In the genomic region with DNA sequence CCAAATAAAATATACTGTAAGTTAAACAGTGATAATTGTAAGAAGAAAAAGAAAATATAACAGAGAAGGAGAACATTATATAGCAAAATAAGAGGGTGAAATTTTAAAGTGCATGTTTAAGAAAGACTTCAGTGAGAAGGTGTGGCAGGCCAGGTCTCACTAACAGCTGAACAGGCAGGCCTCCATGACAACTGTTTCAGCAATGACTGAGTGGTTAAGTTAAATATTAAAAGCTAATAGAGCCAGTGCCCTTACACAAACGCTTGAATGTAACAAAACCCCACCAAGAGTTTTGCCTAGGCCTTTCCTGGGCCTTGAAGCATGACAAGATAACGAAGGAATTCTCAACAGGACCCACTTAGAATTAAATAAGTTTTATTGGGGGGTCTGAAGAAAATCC, we compare ENCODE assay signal across 27 cellular contexts. TPM values are rescaled to one million over a fixed set of nuclear protein-coding genes. Genes with fewer than 3 reads are reported as not detected.
DNase-seq lines count a peak whose midpoint lies in the region; ATAC-seq, FAIRE-seq and TF ChIP-seq lines count a peak whose summit lies in the region.
"Had no signal": no experiment of that assay in that cellular context is flagged by ENCODE, and none has a peak within 500 bp of the region (broad histone marks: within the 10 kb centered on the region; RNA-seq: fewer than 3 reads in every experiment).

No MANE protein-coding gene starts in this region.

- H3K27me3 ChIP-seq in HepG2 (ENCODE audit: control insufficient read depth in 1 of 2, insufficient read depth in 2 of 2, low read length in 2 of 2) (no peaks in the 10 kb centered on the region), right lobe of liver (no peaks in the 10 kb centered on the region), small intestine (ENCODE audit: control insufficient read depth in 2 of 2, insufficient read depth in 2 of 2, low read length in 2 of 2) (no peaks in the 10 kb centered on the region)
- H3K27me3 ChIP-seq: BLaER1 had no signal

- no peak overlapping the region for H2AFZ ChIP-seq in HepG2 (ENCODE audit: low read length)
- H2AFZ ChIP-seq: PC-9 had no signal

- H4K20me1 ChIP-seq in HepG2 (ENCODE audit: insufficient read depth, low read length): no peaks in the 10 kb centered on the region
- H4K20me1 ChIP-seq: BLaER1 had no signal

- TF ChIP-seq CTCF in HepG2 (CRISPR knock-in tag; IDR thresholded peaks at IDR 0.05) (no peak), right lobe of liver (IDR thresholded peaks at IDR 0.05) (no peak)

- H3K27ac ChIP-seq in HepG2 (ENCODE audit: extremely low read length, insufficient read depth, low read length) (no peak overlapping the region), right lobe of liver (no peak overlapping the region), small intestine (ENCODE audit: low read depth in 1 of 2, low read length in 1 of 2) (no peak overlapping the region), caudate nucleus (ENCODE audit: low read depth, low read length) (no peak overlapping the region)
- H3K27ac ChIP-seq: BLaER1, PC-9 had no signal

- no peak overlapping the region for H3K9ac ChIP-seq in HepG2 (ENCODE audit: insufficient read depth, low read depth, low read length)
- H3K9ac ChIP-seq: BLaER1 had no signal

- no peaks in the 10 kb centered on the region for H3K79me2 ChIP-seq in HepG2 (ENCODE audit: insufficient read depth, low read length)

- H3K4me3 ChIP-seq in HepG2 (replicated peaks in 1 of 3; ENCODE audit: insufficient read depth in 1 of 3, low read depth in 2 of 3, low read length in 3 of 3): no peak overlapping the region
- H3K4me3 ChIP-seq in right lobe of liver: no peak overlapping the region
- H3K4me3 ChIP-seq in small intestine (ENCODE audit: low read depth in 1 of 2, low read length in 2 of 2): no peak overlapping the region
- H3K4me3 ChIP-seq: BLaER1, PC-9 had no signal

- 7% methylated on average over 2 of the region's 2 CpGs for WGBS in HepG2 (ENCODE audit: low lambda C conversion rate)
- WGBS in right lobe of liver (ENCODE audit: insufficient coverage, low coverage, low lambda C conversion rate, missing lambda C conversion rate): 37% methylated on average over 2 of the region's 2 CpGs
- WGBS in small intestine, 3 donors: 43 to 58% (median 58%) methylated on average over 2 of the region's 2 CpGs

- no peak for TF ChIP-seq RAD21 in HepG2 (CRISPR knock-in tag; IDR thresholded peaks at IDR 0.05)

- no peak for TF ChIP-seq POLR2A in HepG2 (IDR thresholded peaks at IDR 0.05; ENCODE audit: insufficient read depth in 1 of 2, low read depth in 2 of 2, low read length in 2 of 2)
- TF ChIP-seq POLR2A in right lobe of liver (IDR thresholded peaks at IDR 0.05): no peak

- FAIRE-seq in HepG2 (lab: Jason Lieb, UNC): no peak
- FAIRE-seq in small intestine (lab: Jason Lieb, UNC): no peak
- FAIRE-seq: D721Med, G401.6 had no signal

- no peak overlapping the region for H3K4me2 ChIP-seq in HepG2 (ENCODE audit: low read depth, low read length)
- H3K4me2 ChIP-seq: BLaER1, PC-9 had no signal

- intact Hi-C loops in HepG2 (cut with micrococcal nuclease; ENCODE audit: unreplicated experiment) (no loop called here), right lobe of liver (cut with DNase I) (no loop called here)

- no peaks in the 10 kb centered on the region for H3K36me3 ChIP-seq in HepG2 (replicated peaks in 1 of 2; ENCODE audit: control insufficient read depth in 1 of 2, insufficient read depth in 2 of 2, low read length in 2 of 2)
- no peaks in the 10 kb centered on the region for H3K36me3 ChIP-seq in right lobe of liver
- no peaks in the 10 kb centered on the region for H3K36me3 ChIP-seq in small intestine (ENCODE audit: control insufficient read depth in 2 of 2, insufficient read depth in 2 of 2, low read length in 2 of 2)
- H3K36me3 ChIP-seq: BLaER1 had no signal

- TF ChIP-seq EP300 in HepG2 (IDR thresholded peaks at IDR 0.05; ENCODE audit: low read depth in 2 of 2, low read length in 2 of 2) (no peak), HepG2 (CRISPR knock-in tag; IDR thresholded peaks at IDR 0.05; ENCODE audit: borderline replicate concordance) (no peak)

- CTCF ChIA-PET in HepG2 (lab: Yijun Ruan, JAX; ENCODE audit: low intra/inter-chr PET ratio, low total read pairs): no interaction called here

- no TSS peak for BruUV-seq in HepG2 (replicated peaks; lab: Mats Ljungman, UMichigan)

- ATAC-seq in HepG2 (no peak), right lobe of liver (no peak)

- POLR2A ChIA-PET in HepG2 (lab: Yijun Ruan, JAX): interaction anchor here (1.1 to 1.3 kb wide), 2 partner anchors 75 to 78 kb away, joined by 3 read pairs; partner anchors contain the start of gene SFR1

- DNase-seq in HepG2 (ENCODE audit: low spot score) (peak; percentile 5), right lobe of liver (no peak), glomerular visceral epithelial cell (ENCODE audit: extremely low spot score) (peak; percentile 50), left kidney (ENCODE audit: low read depth, low spot score) (peak; percentile 57), small intestine (peak; percentile 10), NK-92 (lab: John Stamatoyannopoulos, UW; ENCODE audit: unreplicated experiment) (no peak), caudate nucleus (lab: John Stamatoyannopoulos, UW) (no peak)
- no peak for DNase-seq in stimulated activated CD8-positive, alpha-beta memory T cell treated with anti-CD3 and anti-CD28 coated beads, Interleukin-4, amount 100 ng/mL, for 48 hours
- DNase-seq: 8988T; CD4-positive, CD25-positive, alpha-beta regulatory T cell; GOT3; HCEC 1CT; Karpas-422; NCI-H1092; NCI-H1417 treated with DMSO at 0.1 percent for 48 hours; NCI-H187; NCI-H2081 treated with DMSO at 0.1 percent for 48 hours; NCI-H2171 treated with DMSO at 0.1 percent for 48 hours; NCI-H446; NCI-H524 treated with DMSO at 0.1 percent for 48 hours; NCI-H82; PC-9; Right ventricle myocardium superior; RPMI8226 had no signal

- H3K4me1 ChIP-seq in HepG2 (ENCODE audit: insufficient read depth, low read length) (peaks cover 18% of the 10 kb centered on the region), right lobe of liver (no peaks in the 10 kb centered on the region), small intestine (ENCODE audit: control insufficient read depth in 2 of 2, insufficient read depth in 1 of 2, low read depth in 1 of 2, low read length in 1 of 2) (no peaks in the 10 kb centered on the region)
- H3K4me1 ChIP-seq: BLaER1 had no signal

- in situ Hi-C loops in HepG2 (cut with HindIII; ENCODE audit: extremely low pct_ligation_motif_present, low pct_unique_long_range_greater_than_20kb): no loop called here

- H3K9me3 ChIP-seq in HepG2 (ENCODE audit: low read length) (no peaks in the 10 kb centered on the region), right lobe of liver (no peaks in the 10 kb centered on the region), small intestine (ENCODE audit: control insufficient read depth, low read depth) (no peaks in the 10 kb centered on the region)
- H3K9me3 ChIP-seq: BLaER1 had no signal

RNA-seq across cellular contexts. Expression of gene CFAP43, which starts 32.6 kb away (rescaled TPM):
- total RNA-seq in HepG2 (2016; rRNA removed; fragmentation: Illumina TruSeq; extraction: Trizol) (0.24 and 0.46 TPM in 2 replicates), right lobe of liver (under 1 TPM in 5 of 6 experiments, not detected in 1; 0.11 to 0.34 (median 0.20) TPM)
- total RNA-seq in HepG2 (2016; cell fraction: cytosol; rRNA removed; fragmentation: Illumina TruSeq; extraction: Trizol; ENCODE audit: low read depth): 0.40 and 0.53 TPM in 2 replicates
- 0.65 and 0.67 TPM in 2 replicates for total RNA-seq in HepG2 (2016; cell fraction: insoluble cytoplasmic fraction; rRNA removed; fragmentation: Illumina TruSeq; extraction: Trizol)
- total RNA-seq in HepG2 (2016; cell fraction: membrane; rRNA removed; fragmentation: Illumina TruSeq; extraction: Trizol): 0.43 and 0.65 TPM in 2 replicates
- total RNA-seq in HepG2 (2016; cell fraction: nucleus; rRNA removed; fragmentation: Illumina TruSeq; extraction: Trizol): 0.69 and 1.0 TPM in 2 replicates
- polyA plus RNA-seq in HepG2 (2011; rRNA removed) (0.16 and 0.38 TPM in 2 replicates), small intestine (under 1 TPM in 1 of 3 donors, not detected in 2; 0.21 TPM)
- 0.13 and 0.18 TPM in 2 replicates for polyA plus RNA-seq in HepG2 (2011; cell fraction: cytosol; rRNA removed)
- 0.45 and 0.83 TPM in 2 replicates for polyA plus RNA-seq in HepG2 (2011; cell fraction: nucleus; rRNA removed)
- polyA plus RNA-seq in HepG2 (2012): 0.17 and 0.30 TPM in 2 replicates
- 0.80 and 0.89 TPM in 2 replicates for polyA plus RNA-seq in HepG2 (2016; cell fraction: cytosol; fragmentation: Illumina TruSeq; extraction: Trizol; ENCODE audit: low read depth)
- 0.76 and 0.78 TPM in 2 replicates for polyA plus RNA-seq in HepG2 (2016; cell fraction: insoluble cytoplasmic fraction; fragmentation: Illumina TruSeq; extraction: Trizol; ENCODE audit: low read depth)
- 0.47 and 0.61 TPM in 2 replicates for polyA plus RNA-seq in HepG2 (2016; cell fraction: membrane; fragmentation: Illumina TruSeq; extraction: Trizol; ENCODE audit: low read depth)
- 0.81 and 1.2 TPM in 2 replicates for polyA plus RNA-seq in HepG2 (2016; cell fraction: nucleus; fragmentation: Illumina TruSeq; extraction: Trizol; ENCODE audit: insufficient read depth, low read depth)
- polyA minus RNA-seq in HepG2 (2011; rRNA and poly(A)+ RNA removed; ENCODE audit: low replicate concordance): 0.12 and 0.26 TPM in 2 replicates
- polyA minus RNA-seq in HepG2 (2011; cell fraction: cytosol; rRNA and poly(A)+ RNA removed): 0.30 TPM in 1 of 2 replicates, not detected in the other
- 0.90 and 1.2 TPM in 2 replicates for polyA minus RNA-seq in HepG2 (2011; cell fraction: nucleus; rRNA and poly(A)+ RNA removed)
- total RNA-seq: CD4-positive, CD25-positive, alpha-beta regulatory T cell; Right ventricle myocardium superior had no signal
- polyA plus RNA-seq: CD4-positive, CD25-positive, alpha-beta regulatory T cell had no signal

RNA-seq across cellular contexts. Expression of gene GSTO1, which starts 55.1 kb away (rescaled TPM):
- total RNA-seq in HepG2 (2016; rRNA removed; fragmentation: Illumina TruSeq; extraction: Trizol) (300 and 418 TPM in 2 replicates), right lobe of liver (100 to 1,000 TPM; 205 to 273 (median 240) TPM)
- 151 and 179 TPM in 2 replicates for total RNA-seq in HepG2 (2016; cell fraction: cytosol; rRNA removed; fragmentation: Illumina TruSeq; extraction: Trizol; ENCODE audit: low read depth)
- total RNA-seq in HepG2 (2016; cell fraction: insoluble cytoplasmic fraction; rRNA removed; fragmentation: Illumina TruSeq; extraction: Trizol): 301 and 437 TPM in 2 replicates
- total RNA-seq in HepG2 (2016; cell fraction: membrane; rRNA removed; fragmentation: Illumina TruSeq; extraction: Trizol): 192 and 211 TPM in 2 replicates
- total RNA-seq in HepG2 (2016; cell fraction: nucleus; rRNA removed; fragmentation: Illumina TruSeq; extraction: Trizol): 110 and 113 TPM in 2 replicates
- polyA plus RNA-seq in HepG2 (2011; rRNA removed) (152 and 228 TPM in 2 replicates), small intestine (100 to 1,000 TPM; 173 to 422 (median 200) TPM)
- 147 and 153 TPM in 2 replicates for polyA plus RNA-seq in HepG2 (2011; cell fraction: cytosol; rRNA removed)
- polyA plus RNA-seq in HepG2 (2011; cell fraction: nucleus; rRNA removed): 37.4 and 37.5 TPM in 2 replicates
- polyA plus RNA-seq in HepG2 (2012): 165 and 247 TPM in 2 replicates
- polyA plus RNA-seq in HepG2 (2016; cell fraction: cytosol; fragmentation: Illumina TruSeq; extraction: Trizol; ENCODE audit: low read depth): 177 and 202 TPM in 2 replicates
- 365 and 402 TPM in 2 replicates for polyA plus RNA-seq in HepG2 (2016; cell fraction: insoluble cytoplasmic fraction; fragmentation: Illumina TruSeq; extraction: Trizol; ENCODE audit: low read depth)
- 152 and 182 TPM in 2 replicates for polyA plus RNA-seq in HepG2 (2016; cell fraction: membrane; fragmentation: Illumina TruSeq; extraction: Trizol; ENCODE audit: low read depth)
- polyA plus RNA-seq in HepG2 (2016; cell fraction: nucleus; fragmentation: Illumina TruSeq; extraction: Trizol; ENCODE audit: insufficient read depth, low read depth): 148 and 165 TPM in 2 replicates
- 30.9 and 42.9 TPM in 2 replicates for polyA minus RNA-seq in HepG2 (2011; rRNA and poly(A)+ RNA removed; ENCODE audit: low replicate concordance)
- polyA minus RNA-seq in HepG2 (2011; cell fraction: cytosol; rRNA and poly(A)+ RNA removed): 56.1 and 62.9 TPM in 2 replicates
- polyA minus RNA-seq in HepG2 (2011; cell fraction: nucleus; rRNA and poly(A)+ RNA removed): 58.7 and 65.3 TPM in 2 replicates

Comparison
In these comparisons a context has a peak if more than half of its experiments do, and no peak if none do; other contexts are left out.
1. DNase-seq: peak in HepG2 (single experiment), glomerular visceral epithelial cell (single experiment), left kidney (single experiment) and small intestine (single experiment); none in right lobe of liver (0 of 3), NK-92 (single experiment), stimulated activated CD8-positive, alpha-beta memory T cell treated with anti-CD3 and anti-CD28 coated beads, Interleukin-4, amount 100 ng/mL, for 48 hours (single experiment) and caudate nucleus (0 of 61).